8 cellular contexts compared by ENCODE assay signal in genomic region chr2:105038383-105039061, GRCh38. TPM values are rescaled to one million over a fixed set of nuclear protein-coding genes. Genes with fewer than 3 reads are reported as not detected.
A peak's percentile ranks its signal among the peaks of the same experiment; 100 is the strongest.
DNase-seq lines count a peak whose midpoint lies in the region; ATAC-seq and TF ChIP-seq lines count a peak whose summit lies in the region.

No MANE protein-coding gene starts in this region.

- H3K27ac Mint-ChIP-seq in CD8-positive, alpha-beta memory T cell, result peak overlapping the region; percentile 87 to 99 (median 98)

- peak overlapping the region; percentile 89 for H2AFZ ChIP-seq in neuronal stem cell (ENCODE audit: low read length)

- CTCF ChIA-PET in CD8-positive, alpha-beta memory T cell (lab: Charles Lee), result interaction anchor here (1.4 kb wide), 1 partner anchor 12 kb away, joined by 5 read pairs; no protein-coding TSS in a partner anchor

- no peak overlapping the region for H2BK12ac ChIP-seq in neuronal stem cell (ENCODE audit: low read length)

- no peak overlapping the region for H4K91ac ChIP-seq in neuronal stem cell (ENCODE audit: low read depth, low read length, poor library complexity)

- POLR2A ChIA-PET in CD8-positive, alpha-beta memory T cell (lab: Charles Lee), result no interaction called here

- H3K27me3 ChIP-seq in CD8-positive, alpha-beta memory T cell (ENCODE audit: insufficient read depth, low read length, poor library complexity, severe bottlenecking), result no peaks in the 10 kb centered on the region
- H3K27me3 ChIP-seq in HAP-1 (ENCODE audit: low read depth), result no peaks in the 10 kb centered on the region
- H3K27me3 ChIP-seq in esophagus squamous epithelium, result no peaks in the 10 kb centered on the region
- H3K27me3 ChIP-seq in neuronal stem cell (ENCODE audit: control insufficient read depth in 3 of 3, insufficient read depth in 3 of 3, low read depth in 1 of 3, low read length in 3 of 3), result no peaks in the 10 kb centered on the region

- peak overlapping the region; percentile 97 for H3K18ac ChIP-seq in neuronal stem cell (ENCODE audit: low read length)

- H3K9me3 ChIP-seq in CD8-positive, alpha-beta memory T cell (ENCODE audit: low read length), result no peaks in the 10 kb centered on the region
- H3K9me3 ChIP-seq in HAP-1 (no peaks in the 10 kb centered on the region), SK-N-MC (ENCODE audit: low read depth, low read length) (no peaks in the 10 kb centered on the region), esophagus squamous epithelium (no peaks in the 10 kb centered on the region), neuronal stem cell (replicated peaks in 1 of 2; ENCODE audit: control insufficient read depth in 2 of 2, insufficient read depth in 1 of 2, low read depth in 1 of 2, low read length in 2 of 2) (no peaks in the 10 kb centered on the region)

- H3K36me3 Mint-ChIP-seq in CD8-positive, alpha-beta memory T cell, result peaks cover 0 to 11% (median 3%) of the 10 kb centered on the region in 3 donors

- in situ Hi-C loops in HAP-1 (cut with MboI; ENCODE audit: low sequenced_read_pairs), result no loop called here

- peak overlapping the region; percentile 59 for H3K4me2 ChIP-seq in neuronal stem cell (ENCODE audit: insufficient read depth, low read length, poor library complexity, severe bottlenecking)

- peak overlapping the region; percentile 78 for H3K4me3 ChIP-seq in CD8-positive, alpha-beta memory T cell (ENCODE audit: low read length)
- H3K4me3 ChIP-seq in HAP-1, result peak overlapping the region; percentile 79
- peak overlapping the region; percentile 86 for H3K4me3 ChIP-seq in SK-N-MC
- H3K4me3 ChIP-seq in esophagus squamous epithelium, result peak overlapping the region; percentile 79 to 92 (median 83)
- peak overlapping the region; percentile 71 to 88 for H3K4me3 ChIP-seq in neuronal stem cell (ENCODE audit: low read length in 2 of 2)

- peaks cover 32 to 64% (median 53%) of the 10 kb centered on the region in 3 donors for H3K4me1 Mint-ChIP-seq in CD8-positive, alpha-beta memory T cell

- WGBS in esophagus squamous epithelium, 2 donors, result 2 to 7% methylated on average over 10 to 16 of the region's 17 CpGs
- WGBS in neuronal stem cell (ENCODE audit: extremely low coverage in 2 of 2, insufficient read length in 2 of 2, insufficient replicate concordance in 1 of 2), 2 donors, result no CpG with 5 or more reads among the region's 17 CpGs

- H2AK5ac ChIP-seq in neuronal stem cell (ENCODE audit: low read depth, low read length), result no peak overlapping the region

- H3K23ac ChIP-seq in neuronal stem cell (ENCODE audit: low read depth, low read length, poor library complexity), result no peak overlapping the region

- H3K9me3 Mint-ChIP-seq in CD8-positive, alpha-beta memory T cell, result no peaks in the 10 kb centered on the region

- H3K14ac ChIP-seq in neuronal stem cell (ENCODE audit: low read length), result no peak overlapping the region

- H3K4me1 ChIP-seq in CD8-positive, alpha-beta memory T cell (ENCODE audit: insufficient read depth, low read length), result peaks cover 23% of the 10 kb centered on the region
- H3K4me1 ChIP-seq in HAP-1, result peaks cover 35% of the 10 kb centered on the region
- peaks cover 6 to 40% (median 6%) of the 10 kb centered on the region in 3 donors for H3K4me1 ChIP-seq in esophagus squamous epithelium
- peaks cover 3 to 6% of the 10 kb centered on the region in 2 donors for H3K4me1 ChIP-seq in neuronal stem cell (ENCODE audit: control insufficient read depth in 2 of 2, insufficient read depth in 1 of 2, low read depth in 1 of 2, low read length in 2 of 2)

- H3K36me3 ChIP-seq in CD8-positive, alpha-beta memory T cell (ENCODE audit: insufficient read depth, low read length), result no peaks in the 10 kb centered on the region
- H3K36me3 ChIP-seq in HAP-1 (replicated peaks) (no peaks in the 10 kb centered on the region), SK-N-MC (ENCODE audit: insufficient read depth, low read length) (peaks cover 10% of the 10 kb centered on the region; the same call in 1 of the 2 replicates), esophagus squamous epithelium (peaks cover 0 to 3% (median 0%) of the 10 kb centered on the region in 3 donors), neuronal stem cell (replicated peaks in 1 of 2; ENCODE audit: control insufficient read depth in 2 of 2, insufficient read depth in 2 of 2, low read length in 2 of 2) (peaks cover 0 to 7% of the 10 kb centered on the region in 2 donors)

- no peak for TF ChIP-seq CTCF in esophagus squamous epithelium (IDR thresholded peaks at IDR 0.05)

- peak overlapping the region; percentile 95 to 99 (median 98) for H3K4me3 Mint-ChIP-seq in CD8-positive, alpha-beta memory T cell

- no peak for TF ChIP-seq POLR2A in esophagus squamous epithelium (IDR thresholded peaks at IDR 0.05)

- peak overlapping the region; percentile 63 for H3K27ac ChIP-seq in CD8-positive, alpha-beta memory T cell (ENCODE audit: low read depth, low read length)
- H3K27ac ChIP-seq in SK-N-MC (0 out of 2 replicates have a peak overlapping the region, but pooled peaks have one; percentile 63), esophagus squamous epithelium (peak overlapping the region; percentile 87 to 92 (median 88)), neuronal stem cell (replicated peaks; ENCODE audit: low read length) (peak overlapping the region; percentile 82)

- peak overlapping the region; percentile 19 for H4K8ac ChIP-seq in neuronal stem cell (ENCODE audit: low read depth, low read length)

- no peak overlapping the region for H2BK5ac ChIP-seq in neuronal stem cell (ENCODE audit: low read length)

- H3K9ac ChIP-seq in SK-N-MC (ENCODE audit: insufficient read length) (peak overlapping the region; percentile 97), neuronal stem cell (ENCODE audit: low read depth, low read length, poor library complexity) (peak overlapping the region; percentile 90)

- DNase-seq in CD8-positive, alpha-beta memory T cell, result no peak
- DNase-seq in HAP-1 (ENCODE audit: low spot score in 2 of 2), result peak; percentile 9 to 43
- no peak for DNase-seq in SK-N-MC (ENCODE audit: low read depth, low spot score)
- no peak for DNase-seq in esophagus squamous epithelium (lab: John Stamatoyannopoulos, UW)
- peak; percentile 5 for DNase-seq in neuronal stem cell (ENCODE audit: low spot score)
- no peak for DNase-seq in GM03348 (ENCODE audit: low spot score)
- no peak for DNase-seq in stimulated activated CD8-positive, alpha-beta memory T cell treated with anti-CD3 and anti-CD28 coated beads, Interleukin-4, amount 100 ng/mL, for 48 hours

- H3K79me1 ChIP-seq in neuronal stem cell (ENCODE audit: low read depth, low read length), result peaks cover 4% of the 10 kb centered on the region

- no peak overlapping the region for H3K4ac ChIP-seq in neuronal stem cell (ENCODE audit: low read length)

- H3K27me3 Mint-ChIP-seq in CD8-positive, alpha-beta memory T cell, result no peaks in the 10 kb centered on the region

- intact Hi-C loops in esophagus squamous epithelium (cut with DNase I), result no loop called here

- H2BK120ac ChIP-seq in neuronal stem cell (ENCODE audit: low read depth, low read length), result no peak overlapping the region

- no peak for ATAC-seq in HG03571 (IDR thresholded peaks at IDR 0.05; ENCODE audit: unreplicated experiment)

- H2BK15ac ChIP-seq in neuronal stem cell (ENCODE audit: low read length), result no peak overlapping the region

RNA-seq across cellular contexts. Expression of gene MRPS9, which starts 0.7 kb away (rescaled TPM):
- total RNA-seq in CD8-positive, alpha-beta memory T cell, result 10 to 100 TPM; 49.5 to 51.8 TPM
- polyA plus RNA-seq in CD8-positive, alpha-beta memory T cell, result 32.2 TPM
- total RNA-seq in esophagus squamous epithelium, result 10 to 100 TPM; 14.1 to 20.5 (median 18.8) TPM
- polyA plus RNA-seq in neuronal stem cell (2013, experiment 1 of 2), result 63.6 TPM
- polyA plus RNA-seq in neuronal stem cell (2013, experiment 2 of 2), result 63.1 TPM

Comparison
In these comparisons a context has a peak if more than half of its experiments do, and no peak if none do; other contexts are left out.
1. DNase-seq: peak in HAP-1 (2 of 2) and neuronal stem cell (single experiment); none in CD8-positive, alpha-beta memory T cell (0 of 5), SK-N-MC (single experiment), esophagus squamous epithelium (single experiment), GM03348 (single experiment) and stimulated activated CD8-positive, alpha-beta memory T cell treated with anti-CD3 and anti-CD28 coated beads, Interleukin-4, amount 100 ng/mL, for 48 hours (single experiment).
2. Peak in every context shown above with its lines, with median percentiles within 50 percentile points of each other: H3K27ac ChIP-seq and H3K4me3 ChIP-seq.